ENCODE assay signal across 1 cellular context in genomic region chr19:48513289-48514122, GRCh38.
TF ChIP-seq lines count a peak whose summit lies in the region.

No MANE protein-coding gene starts in this region.

TF ChIP-seq in HepG2, 621 proteins besides CTCF, POLR2A, EP300 and RAD21 (continued from another document and continues in another):
- TF ChIP-seq ZNF800 (CRISPR knock-in tag; IDR thresholded peaks at IDR 0.05) (peak; percentile 86), POLR2AphosphoS5 (IDR thresholded peaks at IDR 0.05; ENCODE audit: low read depth, low read length) (no peak), ZBTB10 (CRISPR knock-in tag; IDR thresholded peaks at IDR 0.05; ENCODE audit: borderline replicate concordance) (no peak), HNF1B (CRISPR knock-in tag; IDR thresholded peaks at IDR 0.05) (peak; percentile 32; the same call in 1 of the 2 replicates), ZNF790 (CRISPR knock-in tag; IDR thresholded peaks at IDR 0.05; ENCODE audit: borderline replicate concordance) (no peak), RERE (CRISPR knock-in tag; IDR thresholded peaks at IDR 0.05; ENCODE audit: low read depth) (no peak), ZNF232 (CRISPR knock-in tag; IDR thresholded peaks at IDR 0.05; ENCODE audit: borderline replicate concordance) (no peak), ZKSCAN1 (IDR thresholded peaks at IDR 0.05; ENCODE audit: low read length) (no peak), FOXA3 (CRISPR knock-in tag; IDR thresholded peaks at IDR 0.05) (no peak), SOX5 (CRISPR knock-in tag; IDR thresholded peaks at IDR 0.05; ENCODE audit: borderline replicate concordance) (no peak), TBX3 (IDR thresholded peaks at IDR 0.05; ENCODE audit: borderline replicate concordance) (no peak), HNF1A (IDR thresholded peaks at IDR 0.05; ENCODE audit: low read depth) (no peak), HNF1A (CRISPR knock-in tag; IDR thresholded peaks at IDR 0.05; ENCODE audit: borderline replicate concordance) (no peak), BHLHE40 (IDR thresholded peaks at IDR 0.05; ENCODE audit: low read length) (no peak), ZNF20 (CRISPR knock-in tag; IDR thresholded peaks at IDR 0.05) (no peak), RFX5 (IDR thresholded peaks at IDR 0.05; ENCODE audit: low read depth, low read length) (no peak), MAF1 (CRISPR knock-in tag; IDR thresholded peaks at IDR 0.05; ENCODE audit: borderline replicate concordance) (no peak), ZNF280D (CRISPR knock-in tag; IDR thresholded peaks at IDR 0.05) (no peak), ZNF296 (CRISPR knock-in tag; conservative IDR thresholded peaks at IDR 0.05) (no peak), ZFP82 (CRISPR knock-in tag; IDR thresholded peaks at IDR 0.05; ENCODE audit: borderline replicate concordance) (no peak), CCAR2 (optimal IDR thresholded peaks at IDR 0.05; ENCODE audit: low read depth, low read length) (no peak), ZFP36 (IDR thresholded peaks at IDR 0.05; ENCODE audit: borderline replicate concordance, low read depth, low read length, partially characterized antibody) (no peak), NRL (CRISPR knock-in tag; IDR thresholded peaks at IDR 0.05; ENCODE audit: borderline replicate concordance) (no peak), ZNF543 (CRISPR knock-in tag; IDR thresholded peaks at IDR 0.05) (no peak), ZBTB4 (CRISPR knock-in tag; IDR thresholded peaks at IDR 0.05; ENCODE audit: borderline replicate concordance) (peak; percentile 16; the same call in 1 of the 2 replicates), GABPB1 (CRISPR knock-in tag; IDR thresholded peaks at IDR 0.05) (peak; percentile 92), WIZ (CRISPR knock-in tag; IDR thresholded peaks at IDR 0.05) (no peak), ONECUT2 (CRISPR knock-in tag; IDR thresholded peaks at IDR 0.05) (no peak), MTA1 (CRISPR knock-in tag; IDR thresholded peaks at IDR 0.05; ENCODE audit: borderline replicate concordance) (peak; percentile 75; the same call in 1 of the 2 replicates), TBP (CRISPR knock-in tag; IDR thresholded peaks at IDR 0.05) (no peak), TMF1 (CRISPR knock-in tag; IDR thresholded peaks at IDR 0.05; ENCODE audit: low read depth) (no peak), THAP11 (CRISPR knock-in tag; IDR thresholded peaks at IDR 0.05) (peak; percentile 99), TCF7L2 (IDR thresholded peaks at IDR 0.05; ENCODE audit: low read depth, low read length) (no peak), ZC3H4 (CRISPR knock-in tag; IDR thresholded peaks at IDR 0.05; ENCODE audit: borderline replicate concordance) (no peak), MAFG (CRISPR knock-in tag; IDR thresholded peaks at IDR 0.05) (no peak), ZFP1 (CRISPR knock-in tag; IDR thresholded peaks at IDR 0.05) (no peak), ZBTB38 (CRISPR knock-in tag; IDR thresholded peaks at IDR 0.05) (no peak; the same call in 1 of the 2 replicates), ZNF737 (CRISPR knock-in tag; IDR thresholded peaks at IDR 0.05; ENCODE audit: borderline replicate concordance) (no peak), ZNF225 (CRISPR knock-in tag; IDR thresholded peaks at IDR 0.05) (no peak), ZIK1 (CRISPR knock-in tag; IDR thresholded peaks at IDR 0.05; ENCODE audit: borderline replicate concordance, low read depth) (no peak)
